Comparison of ENCODE assay signal across 8 cellular contexts in the genomic region with DNA sequence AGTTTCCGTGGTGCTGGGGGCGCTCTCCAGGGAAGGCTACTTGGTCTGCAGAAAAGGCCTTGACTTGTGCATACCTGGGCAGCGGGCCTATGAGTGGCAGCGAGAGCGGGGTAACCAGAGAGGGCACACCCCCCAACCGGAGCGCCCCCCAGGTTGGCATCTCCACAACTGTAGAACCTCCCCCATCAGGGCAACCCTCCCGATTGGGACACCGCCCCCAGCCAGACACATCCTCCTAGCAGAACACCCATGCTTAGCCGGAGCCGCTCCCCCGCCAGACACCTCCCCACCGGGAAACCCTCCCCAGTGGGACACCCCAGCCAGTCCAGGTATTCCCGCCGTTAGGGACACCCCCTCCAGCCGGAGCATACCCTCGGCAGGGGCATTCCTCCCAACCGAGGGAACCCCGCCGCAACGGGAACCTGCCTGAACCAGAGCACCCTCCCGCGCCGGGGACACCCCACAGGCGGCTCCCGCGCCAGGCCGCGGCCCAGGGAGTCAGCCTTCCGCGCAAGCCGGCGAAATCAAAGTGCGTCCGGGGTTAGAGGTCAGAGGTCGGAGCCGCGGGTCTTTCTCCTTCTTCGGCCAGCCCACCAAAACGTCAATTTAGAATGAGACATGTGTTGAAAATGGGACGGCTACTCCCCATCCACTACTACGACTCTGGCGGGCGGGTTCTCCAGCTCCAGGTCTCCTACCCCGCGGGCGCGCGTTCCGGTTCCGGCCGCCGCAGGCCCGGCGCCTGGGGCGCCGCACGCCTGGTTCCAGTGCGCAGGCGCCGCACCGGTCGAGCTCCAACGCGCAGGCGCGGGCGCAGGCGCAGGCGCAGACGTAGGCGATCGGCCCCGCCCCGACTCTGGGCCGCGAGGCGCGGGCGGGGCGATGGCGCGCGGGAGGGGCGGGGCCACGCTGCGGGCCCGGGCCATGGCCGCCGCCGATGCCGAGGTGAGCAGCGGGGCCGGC. TPM values are rescaled to one million over a fixed set of nuclear protein-coding genes. Genes with fewer than 3 reads are reported as not detected.
DNase-seq lines count a peak whose midpoint lies in the region; ATAC-seq and TF ChIP-seq lines count a peak whose summit lies in the region.

A gene (plus strand): TSS at position 901 of the 963 bp plus-strand sequence. CDS start 24 bp downstream, at position 925.

- peak; percentile 6 for TF ChIP-seq CTCF in choroid plexus epithelial cell (conservative IDR thresholded peaks at IDR 0.05; ENCODE audit: low read depth, low read length)

- intact Hi-C loops in activated CD4-positive, alpha-beta T cell treated with anti-CD3 and anti-CD28 coated beads for 36 hours (cut with DNase I, micrococcal nuclease) = loop anchor here (1.0 to 5.0 kb wide), 9 partner anchors 13 to 1711 kb away; a partner anchor contains a TSS
- intact Hi-C loops in left colon (cut with DNase I, micrococcal nuclease) = no loop called here

- peak within 1 kb of the TSS; percentile 90 for H3K27ac Mint-ChIP-seq in activated CD4-positive, alpha-beta T cell treated with anti-CD3 and anti-CD28 coated beads for 36 hours

- POLR2A ChIA-PET in activated CD4-positive, alpha-beta T cell treated with anti-CD3 and anti-CD28 coated beads for 36 hours (lab: Charles Lee) = interaction anchor here (1.5 kb wide), 1 partner anchor 13 kb away, joined by 5 read pairs; a partner anchor contains a TSS

- ATAC-seq in GM18909 (IDR thresholded peaks at IDR 0.05; ENCODE audit: poor library complexity, unreplicated experiment) (peak; percentile 73), HG03139 (IDR thresholded peaks at IDR 0.05; ENCODE audit: unreplicated experiment) (peak; percentile 57), left colon (peak; percentile 67)
- ATAC-seq in activated CD4-positive, alpha-beta T cell treated with anti-CD3 and anti-CD28 coated beads for 36 hours = peak; percentile 82

- no peaks in the 10 kb centered on the region for H3K9me3 Mint-ChIP-seq in activated CD4-positive, alpha-beta T cell treated with anti-CD3 and anti-CD28 coated beads for 36 hours (ENCODE audit: low read depth)

- CTCF ChIA-PET in activated CD4-positive, alpha-beta T cell treated with anti-CD3 and anti-CD28 coated beads for 36 hours (lab: Charles Lee) = interaction anchor here (0.6 to 2.2 kb wide), 4 partner anchors 11 to 99 kb away, joined by 3 to 9 read pairs (median 4); no protein-coding TSS in a partner anchor

- peak within 1 kb of the TSS; percentile 85 for H3K4me3 Mint-ChIP-seq in activated CD4-positive, alpha-beta T cell treated with anti-CD3 and anti-CD28 coated beads for 36 hours

- H3K27me3 Mint-ChIP-seq in activated CD4-positive, alpha-beta T cell treated with anti-CD3 and anti-CD28 coated beads for 36 hours = no peaks in the 10 kb centered on the region

- peaks cover 37% of the 10 kb centered on the region for H3K4me1 Mint-ChIP-seq in activated CD4-positive, alpha-beta T cell treated with anti-CD3 and anti-CD28 coated beads for 36 hours

- DNase-seq in AG08395 (ENCODE audit: low spot score) (peak; percentile 99), NCI-H510A (lab: John Stamatoyannopoulos, UW) (peak; percentile 50), choroid plexus epithelial cell (ENCODE audit: low read depth) (peak; percentile 84), left colon (peak; percentile 78 to 86)
- DNase-seq in activated CD4-positive, alpha-beta T cell treated with anti-CD3 and anti-CD28 coated beads for 36 hours = peak; percentile 92
- peak; percentile 86 to 90 for DNase-seq in stimulated activated CD4-positive, alpha-beta T cell treated with anti-CD3 and anti-CD28 coated beads, Interleukin-1b, Interleukin-23, amount 100 ng/mL, for 4 hours (ENCODE audit: low read depth in 2 of 2)

- peak within 1 kb of the TSS; percentile 96 for H3K4me3 ChIP-seq in choroid plexus epithelial cell (ENCODE audit: low read depth, low read length)

- H3K36me3 Mint-ChIP-seq in activated CD4-positive, alpha-beta T cell treated with anti-CD3 and anti-CD28 coated beads for 36 hours (ENCODE audit: low read depth) = peaks cover 9% of the 10 kb centered on the region

RNA-seq across cellular contexts. Expression of the gene that starts here (rescaled TPM):
- total RNA-seq in activated CD4-positive, alpha-beta T cell treated with anti-CD3 and anti-CD28 coated beads for 36 hours = 10 to 100 TPM; 66.6 to 76.7 TPM
- 10 to 100 TPM; 72.2 to 98.4 TPM for total RNA-seq in left colon

Comparison
In these comparisons a context has a peak if more than half of its experiments do, and no peak if none do; other contexts are left out.
1. Peak in every context shown above with its lines: DNase-seq, ATAC-seq and H3K4me3 ChIP-seq.
2. intact Hi-C loops: an anchor here in activated CD4-positive, alpha-beta T cell treated with anti-CD3 and anti-CD28 coated beads for 36 hours (1.0 to 5.0 kb wide); none called in left colon.